Comparison of ENCODE assay signal across 8 cellular contexts in the genomic region with DNA sequence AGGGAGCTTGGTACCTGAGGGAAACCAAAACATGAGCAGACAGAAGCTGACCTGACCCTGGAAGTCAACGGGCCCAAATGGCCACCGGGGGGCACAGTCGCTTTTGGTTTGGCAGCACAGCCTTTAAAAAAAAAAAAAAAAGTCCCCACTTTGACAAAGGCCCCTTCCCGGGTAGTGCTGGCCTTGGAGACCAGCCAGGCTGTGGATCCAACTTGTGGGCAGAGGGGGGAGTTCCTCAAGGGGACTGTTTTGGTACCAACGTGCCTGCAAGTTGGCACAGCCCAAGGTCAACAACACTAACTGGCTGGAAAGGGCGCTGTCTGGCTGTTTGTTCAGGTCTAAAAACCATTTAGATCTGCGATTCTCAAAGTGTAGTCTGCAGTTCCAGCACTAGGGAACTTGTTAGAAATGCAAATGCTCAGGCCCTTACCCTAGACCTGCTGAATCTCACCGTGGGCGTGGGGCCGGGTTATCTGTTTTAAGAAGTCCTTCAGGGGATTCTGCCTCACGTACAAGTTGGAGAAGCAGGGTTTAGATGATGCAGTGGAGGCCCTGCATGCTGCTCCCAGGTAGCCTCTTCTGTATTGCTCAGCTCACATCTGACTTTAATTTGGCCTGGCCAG.
DNase-seq lines count a peak whose midpoint lies in the region; ATAC-seq and TF ChIP-seq lines count a peak whose summit lies in the region.

No MANE protein-coding gene starts in this region.

- ATAC-seq in GM21367 (IDR thresholded peaks at IDR 0.05; ENCODE audit: unreplicated experiment) (peak; percentile 25), natural killer cell (peak; percentile 43 to 50 (median 49))
- ATAC-seq in activated T-cell treated with anti-CD3 and anti-CD28 coated beads, Interleukin-2, amount 50 U/mL, for 72 hours (replicated peaks in 1 of 2), result peak; percentile 30 to 38

- H3K4me1 Mint-ChIP-seq in activated T-cell treated with anti-CD3 and anti-CD28 coated beads, Interleukin-2, amount 50 U/mL, for 72 hours (ENCODE audit: low read depth), result peaks cover 56% of the 10 kb centered on the region
- H3K4me1 Mint-ChIP-seq in natural killer cell, result peaks cover 46 to 49% of the 10 kb centered on the region in 2 donors

- H3K27ac Mint-ChIP-seq in activated T-cell treated with anti-CD3 and anti-CD28 coated beads, Interleukin-2, amount 50 U/mL, for 72 hours, result no peak overlapping the region
- peak overlapping the region; percentile 57 to 84 for H3K27ac Mint-ChIP-seq in natural killer cell

- H3K36me3 Mint-ChIP-seq in activated T-cell treated with anti-CD3 and anti-CD28 coated beads, Interleukin-2, amount 50 U/mL, for 72 hours (ENCODE audit: insufficient read depth in 2 of 2), result peaks cover 9 to 15% of the 10 kb centered on the region in 2 donors
- peaks cover 11% of the 10 kb centered on the region for H3K36me3 Mint-ChIP-seq in natural killer cell

- H3K4me3 ChIP-seq in fibroblast of pulmonary artery (replicated peaks; ENCODE audit: low read depth, low read length), result peak overlapping the region; percentile 45

- peaks cover 2% of the 10 kb centered on the region in 2 donors for H3K9me3 Mint-ChIP-seq in activated T-cell treated with anti-CD3 and anti-CD28 coated beads, Interleukin-2, amount 50 U/mL, for 72 hours
- peaks cover 0 to 2% of the 10 kb centered on the region in 2 donors for H3K9me3 Mint-ChIP-seq in natural killer cell

- TF ChIP-seq CTCF in fibroblast of pulmonary artery (IDR thresholded peaks at IDR 0.05; ENCODE audit: low read length, missing control alignments) (peak; percentile 50), natural killer cell (IDR thresholded peaks at IDR 0.05) (peak; percentile 57)

- peak overlapping the region; percentile 72 to 79 for H3K4me3 Mint-ChIP-seq in activated T-cell treated with anti-CD3 and anti-CD28 coated beads, Interleukin-2, amount 50 U/mL, for 72 hours
- H3K4me3 Mint-ChIP-seq in natural killer cell, result peak overlapping the region; percentile 88

- DNase-seq in COLO668 (lab: John Stamatoyannopoulos, UW; ENCODE audit: unreplicated experiment) (peak; percentile 68), HT1080 (ENCODE audit: low read depth) (peak; percentile 84), OCI-M1 (lab: John Stamatoyannopoulos, UW) (peak; percentile 87), fibroblast of pulmonary artery (ENCODE audit: low read depth) (peak; percentile 69), natural killer cell (no peak)
- peak; percentile 37 to 45 for DNase-seq in activated T-cell treated with anti-CD3 and anti-CD28 coated beads, Interleukin-2, amount 50 U/mL, for 72 hours
- peak; percentile 33 to 74 (median 58) for DNase-seq in stimulated activated naive CD4-positive, alpha-beta T cell (lab: John Stamatoyannopoulos, UW)

- intact Hi-C loops in natural killer cell (cut with micrococcal nuclease), result loop anchor here (1.0 kb wide), 2 partner anchors 1102 to 1178 kb away; no protein-coding TSS in a partner anchor

- peaks cover 29% of the 10 kb centered on the region for H3K27me3 Mint-ChIP-seq in activated T-cell treated with anti-CD3 and anti-CD28 coated beads, Interleukin-2, amount 50 U/mL, for 72 hours (ENCODE audit: low read depth)
- H3K27me3 Mint-ChIP-seq in natural killer cell (ENCODE audit: low read depth in 2 of 2), result no peaks in the 10 kb centered on the region
